8 cellular contexts compared by ENCODE assay signal in genomic region chr1:33007190-33008050, GRCh38.
A peak's percentile ranks its signal among the peaks of the same experiment; 100 is the strongest.
DNase-seq lines count a peak whose midpoint lies in the region; ATAC-seq and TF ChIP-seq lines count a peak whose summit lies in the region.

No MANE protein-coding gene starts in this region.

- ATAC-seq in HG03175 (IDR thresholded peaks at IDR 0.05; ENCODE audit: unreplicated experiment), result no peak

- H3K4me3 ChIP-seq in astrocyte of the cerebellum (ENCODE audit: low read depth, low read length), result no peak overlapping the region

- in situ Hi-C loops in astrocyte of the cerebellum (cut with HindIII; ENCODE audit: low sequenced_read_pairs), result no loop called here

- peak; percentile 20 to 56 for DNase-seq in NCI-H524 (lab: John Stamatoyannopoulos, UW)
- DNase-seq in NCI-H524 treated with DMSO at 0.1 percent for 48 hours (lab: John Stamatoyannopoulos, UW), result no peak
- DNase-seq in NAMALWA (ENCODE audit: low spot score), result peak; percentile 39
- peak; percentile 87 for DNase-seq in astrocyte of the cerebellum (ENCODE audit: low read depth)
- peak; percentile 91 for DNase-seq in hepatic stellate cell (ENCODE audit: low spot score)
- DNase-seq in superior temporal gyrus (ENCODE audit: extremely low spot score), result peak; percentile 59
- DNase-seq in medulla oblongata (ENCODE audit: extremely low spot score), result no peak

- peak; percentile 72 for TF ChIP-seq CTCF in astrocyte of the cerebellum (IDR thresholded peaks at IDR 0.05; ENCODE audit: low read depth, low read length, missing control alignments)

Comparison
In these comparisons a context has a peak if more than half of its experiments do, and no peak if none do; other contexts are left out.
1. DNase-seq: peak in NCI-H524 (2 of 2), NAMALWA (single experiment), astrocyte of the cerebellum (single experiment), hepatic stellate cell (single experiment) and superior temporal gyrus (single experiment); none in NCI-H524 treated with DMSO at 0.1 percent for 48 hours (single experiment) and medulla oblongata (single experiment).